16 cellular contexts compared by ENCODE assay signal in genomic region chr6:81894286-81894685, GRCh38.
DNase-seq lines count a peak whose midpoint lies in the region; ATAC-seq and TF ChIP-seq lines count a peak whose summit lies in the region.
"Had no signal": no experiment of that assay in that cellular context is flagged by ENCODE, and none has a peak within 500 bp of the region (broad histone marks: within the 10 kb centered on the region; RNA-seq: fewer than 3 reads in every experiment).

No MANE protein-coding gene starts in this region.

- H3K4me3 ChIP-seq in body of pancreas (no peak overlapping the region), skeletal muscle tissue (ENCODE audit: low read length in 3 of 3) (no peak overlapping the region)
- H3K4me3 ChIP-seq in effector memory CD4-positive, alpha-beta T cell (ENCODE audit: insufficient read depth, low read depth, low read length, poor library complexity, severe bottlenecking) = no peak overlapping the region
- H3K4me3 ChIP-seq: ovary had no signal

- H3K27me3 ChIP-seq in body of pancreas = no peaks in the 10 kb centered on the region
- no peaks in the 10 kb centered on the region for H3K27me3 ChIP-seq in skeletal muscle tissue (ENCODE audit: control insufficient read depth in 3 of 3, insufficient read depth in 3 of 3, low read length in 3 of 3)
- H3K27me3 ChIP-seq in effector memory CD4-positive, alpha-beta T cell (replicated peaks; ENCODE audit: control insufficient read depth, insufficient read depth, low read length, poor library complexity, severe bottlenecking) = no peaks in the 10 kb centered on the region
- H3K27me3 ChIP-seq: ovary had no signal

- no peak for TF ChIP-seq POLR2A in body of pancreas (IDR thresholded peaks at IDR 0.05)

- peak; percentile 53 for ATAC-seq in body of pancreas

- H3K9me3 ChIP-seq in body of pancreas = no peaks in the 10 kb centered on the region
- H3K9me3 ChIP-seq in skeletal muscle tissue (ENCODE audit: control insufficient read depth in 3 of 3, low read length in 3 of 3) = no peaks in the 10 kb centered on the region
- no peaks in the 10 kb centered on the region for H3K9me3 ChIP-seq in effector memory CD4-positive, alpha-beta T cell (ENCODE audit: control insufficient read depth, low read length)
- H3K9me3 ChIP-seq: ovary had no signal

- no peaks in the 10 kb centered on the region for H3K4me1 ChIP-seq in body of pancreas
- peaks cover 0 to 5% (median 0%) of the 10 kb centered on the region in 3 donors for H3K4me1 ChIP-seq in skeletal muscle tissue (ENCODE audit: control insufficient read depth in 3 of 3, insufficient read depth in 3 of 3, low read length in 3 of 3)
- H3K4me1 ChIP-seq in effector memory CD4-positive, alpha-beta T cell (ENCODE audit: control insufficient read depth, insufficient read depth, low read length, poor library complexity, severe bottlenecking) = no peaks in the 10 kb centered on the region

- intact Hi-C loops in body of pancreas (cut with DNase I) = no loop called here

- H3K27ac ChIP-seq in body of pancreas (no peak overlapping the region), skeletal muscle tissue (ENCODE audit: low read depth, low read length) (peak overlapping the region; percentile 54)
- no peak overlapping the region for H3K27ac ChIP-seq in effector memory CD4-positive, alpha-beta T cell (ENCODE audit: insufficient read depth, low read length, poor library complexity, severe bottlenecking)

- no peaks in the 10 kb centered on the region for H3K36me3 ChIP-seq in body of pancreas (replicated peaks in 1 of 2; ENCODE audit: insufficient read depth in 1 of 2, low read depth in 2 of 2)
- no peaks in the 10 kb centered on the region for H3K36me3 ChIP-seq in skeletal muscle tissue (ENCODE audit: control insufficient read depth in 3 of 3, insufficient read depth in 3 of 3, low read length in 3 of 3)
- no peaks in the 10 kb centered on the region for H3K36me3 ChIP-seq in effector memory CD4-positive, alpha-beta T cell (ENCODE audit: control insufficient read depth, insufficient read depth, low read length)
- H3K36me3 ChIP-seq: ovary had no signal

- DNase-seq in GM04503 (ENCODE audit: low read depth) = peak; percentile 50
- DNase-seq in body of pancreas = peak in 1 of 4 donors; percentile 4
- peak; percentile 18 for DNase-seq in hepatic stellate cell (ENCODE audit: low spot score)
- no peak for DNase-seq in effector memory CD4-positive, alpha-beta T cell
- DNase-seq in DMS53 treated with DMSO at 0.1 percent for 48 hours (lab: John Stamatoyannopoulos, UW; ENCODE audit: unreplicated experiment) = no peak
- DNase-seq in HuH-7 (ENCODE audit: low spot score) = no peak
- DNase-seq in NK-92 (lab: John Stamatoyannopoulos, UW; ENCODE audit: unreplicated experiment) = no peak
- DNase-seq: activated CD8-positive, alpha-beta memory T cell treated with anti-CD3 and anti-CD28 coated beads for 24 hours; activated naive CD4-positive, alpha-beta T cell; GDM1; GOT3; NCI-H2227 treated with DMSO at 0.1 percent for 48 hours; stimulated activated CD4-positive, alpha-beta T cell treated with anti-CD3 and anti-CD28 coated beads, Interleukin-2, amount 100 ng/mL, for 48 hours; stimulated activated naive CD4-positive, alpha-beta T cell had no signal

- 58 to 64% methylated on average over 4 of the region's 4 CpGs for WGBS in body of pancreas, 2 donors

- TF ChIP-seq CTCF in body of pancreas (IDR thresholded peaks at IDR 0.05) = no peak

- H3K9ac ChIP-seq in skeletal muscle tissue (ENCODE audit: low read depth in 1 of 3, low read length in 3 of 3) = no peak overlapping the region

Comparison
In these comparisons a context has a peak if more than half of its experiments do, and no peak if none do; other contexts are left out.
1. DNase-seq: peak in GM04503 (single experiment) and hepatic stellate cell (single experiment); none in effector memory CD4-positive, alpha-beta T cell (0 of 3), DMS53 treated with DMSO at 0.1 percent for 48 hours (single experiment), HuH-7 (single experiment) and NK-92 (single experiment).